Comparison of ENCODE assay signal across 1 cellular context in genomic region chr14:77044776-77045569, GRCh38.
TF ChIP-seq lines count a peak whose summit lies in the region.

No MANE protein-coding gene starts in this region.

TF ChIP-seq in WTC11, 78 proteins besides CTCF, POLR2A, EP300 and RAD21 (continued from another document):
- TF ChIP-seq AFF4 (CRISPR knock-in tag; IDR thresholded peaks at IDR 0.05; ENCODE audit: borderline replicate concordance) (no peak), ZNF263 (CRISPR knock-in tag; IDR thresholded peaks at IDR 0.05; ENCODE audit: low read depth) (no peak), FOXK1 (CRISPR knock-in tag; IDR thresholded peaks at IDR 0.05) (peak; percentile 45; the same call in 1 of the 2 replicates), MAX (CRISPR knock-in tag; IDR thresholded peaks at IDR 0.05) (no peak), EMX1 (CRISPR knock-in tag; IDR thresholded peaks at IDR 0.05) (no peak), ETV6 (CRISPR knock-in tag; IDR thresholded peaks at IDR 0.05) (no peak), NR1H2 (CRISPR knock-in tag; IDR thresholded peaks at IDR 0.05) (no peak)
